Comparison of ENCODE assay signal across 13 cellular contexts in the genomic region with DNA sequence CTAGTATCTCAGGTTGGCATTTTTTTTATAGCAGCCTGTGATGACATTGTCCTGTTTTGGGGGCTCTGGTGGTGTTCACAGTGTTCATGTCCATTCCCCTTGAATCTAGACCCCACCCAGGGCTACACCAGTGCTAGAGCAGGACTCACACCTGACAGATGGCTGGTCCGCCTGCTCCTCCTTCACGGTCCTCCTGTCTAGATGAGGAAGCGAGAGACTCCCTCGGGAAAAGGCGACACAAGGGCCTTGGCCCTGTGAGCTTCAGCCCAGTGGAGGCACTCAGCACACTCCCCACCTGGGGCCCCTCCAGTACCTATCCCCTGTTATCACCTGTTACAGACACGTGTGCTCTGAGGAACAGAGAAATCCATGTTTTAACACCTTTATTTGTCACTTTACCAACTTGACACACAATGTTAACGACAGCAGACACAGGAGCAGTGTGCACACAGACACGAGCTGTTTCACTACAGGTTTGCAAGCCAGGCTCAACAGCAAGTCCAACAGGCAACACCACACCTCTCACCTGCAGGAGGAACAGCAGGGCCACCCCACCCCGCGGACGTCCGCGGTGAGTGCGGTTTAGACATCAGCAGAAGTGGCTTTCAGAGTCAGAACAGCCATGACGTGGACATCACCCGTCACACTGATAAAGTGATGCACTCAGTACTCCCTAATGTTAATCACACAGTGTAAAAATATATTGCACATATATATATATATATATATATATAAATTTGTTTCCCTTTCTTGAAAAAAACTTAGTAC. TPM values are rescaled to one million over a fixed set of nuclear protein-coding genes. Genes with fewer than 3 reads are reported as not detected.
DNase-seq lines count a peak whose midpoint lies in the region; ATAC-seq and TF ChIP-seq lines count a peak whose summit lies in the region.
"Had no signal": no experiment of that assay in that cellular context is flagged by ENCODE, and none has a peak within 500 bp of the region (broad histone marks: within the 10 kb centered on the region; RNA-seq: fewer than 3 reads in every experiment).

No MANE protein-coding gene starts in this region.

- no peaks in the 10 kb centered on the region for H3K4me1 ChIP-seq in SK-N-SH (ENCODE audit: control insufficient read depth in 1 of 2, insufficient read depth in 2 of 2, low read depth in 1 of 2, low read length in 1 of 2)
- no peaks in the 10 kb centered on the region for H3K4me1 ChIP-seq in sigmoid colon

- H3K4me3 Mint-ChIP-seq in glutamatergic neuron (ENCODE audit: unreplicated experiment) = no peak overlapping the region
- H3K4me3 Mint-ChIP-seq: CD4-positive, CD25-positive, alpha-beta regulatory T cell had no signal

- no peak overlapping the region for H3K4me2 ChIP-seq in SK-N-SH

- no peak for TF ChIP-seq POLR2A in sigmoid colon (IDR thresholded peaks at IDR 0.05)

- H3K27me3 ChIP-seq in SK-N-SH (ENCODE audit: insufficient read depth) (no peaks in the 10 kb centered on the region), sigmoid colon (no peaks in the 10 kb centered on the region)

- CTCF ChIA-PET in SK-N-SH (lab: Yijun Ruan, JAX) = no interaction called here

- DNase-seq in SK-N-SH (no peak), NCI-H2171 (lab: John Stamatoyannopoulos, UW) (peak; percentile 37), glutamatergic neuron (peak; percentile 16), sigmoid colon (peak; percentile 42), middle frontal gyrus (ENCODE audit: extremely low spot score, low spot score) (no peak), NCI-H1436 treated with DMSO at 0.1 percent for 48 hours (lab: John Stamatoyannopoulos, UW) (no peak)
- DNase-seq: CD4-positive, CD25-positive, alpha-beta regulatory T cell; GM23248 had no signal

- H3K9me3 ChIP-seq in SK-N-SH (no peaks in the 10 kb centered on the region), sigmoid colon (no peaks in the 10 kb centered on the region)

- TF ChIP-seq EP300 in SK-N-SH (IDR thresholded peaks at IDR 0.05; ENCODE audit: borderline replicate concordance in 1 of 2, low read depth in 1 of 2, low read length in 1 of 2) = no peak
- TF ChIP-seq EP300 in sigmoid colon (IDR thresholded peaks at IDR 0.05) = no peak

- H3K27ac Mint-ChIP-seq in glutamatergic neuron (ENCODE audit: unreplicated experiment) = peak overlapping the region; percentile 44

- H4K20me1 ChIP-seq in SK-N-SH (ENCODE audit: insufficient read depth) = no peaks in the 10 kb centered on the region

- H3K9ac ChIP-seq in SK-N-SH = no peak overlapping the region
- H3K9ac ChIP-seq: GM23248 had no signal

- H3K4me3 ChIP-seq in SK-N-SH (ENCODE audit: low read depth in 2 of 2, low read length in 1 of 2) (no peak overlapping the region), sigmoid colon (no peak overlapping the region)
- H3K4me3 ChIP-seq: GM12878, GM23248 had no signal

- peaks cover 24% of the 10 kb centered on the region for H3K9me3 Mint-ChIP-seq in glutamatergic neuron (ENCODE audit: unreplicated experiment)
- H3K9me3 Mint-ChIP-seq: CD4-positive, CD25-positive, alpha-beta regulatory T cell had no signal

- peaks cover 48% of the 10 kb centered on the region for H3K36me3 Mint-ChIP-seq in glutamatergic neuron (ENCODE audit: unreplicated experiment)

- H3K36me3 ChIP-seq in SK-N-SH (replicated peaks in 1 of 2; ENCODE audit: control insufficient read depth in 1 of 2, insufficient read depth in 2 of 2, low read length in 1 of 2) (peaks cover 10 to 13% of the 10 kb centered on the region in 2 experiments), sigmoid colon (peaks cover 14 to 58% (median 26%) of the 10 kb centered on the region in 4 donors)

- H3K4me1 Mint-ChIP-seq in glutamatergic neuron (ENCODE audit: low read depth, unreplicated experiment) = no peaks in the 10 kb centered on the region
- H3K4me1 Mint-ChIP-seq: CD4-positive, CD25-positive, alpha-beta regulatory T cell had no signal

- WGBS in SK-N-SH (ENCODE audit: low lambda C conversion rate) = 95% methylated on average over 11 of the region's 16 CpGs
- WGBS in sigmoid colon, 2 donors = 95 to 97% methylated on average over 16 of the region's 16 CpGs

- peaks cover 9% of the 10 kb centered on the region for H3K27me3 Mint-ChIP-seq in glutamatergic neuron (ENCODE audit: unreplicated experiment)
- H3K27me3 Mint-ChIP-seq: CD4-positive, CD25-positive, alpha-beta regulatory T cell had no signal

- no peak for TF ChIP-seq RAD21 in SK-N-SH (IDR thresholded peaks at IDR 0.05; ENCODE audit: low read length)

- intact Hi-C loops in sigmoid colon (cut with DNase I) = no loop called here

- H2AFZ ChIP-seq in SK-N-SH (ENCODE audit: low read depth) = no peak overlapping the region
- H2AFZ ChIP-seq: GM23248 had no signal

- H3K79me2 ChIP-seq in SK-N-SH (ENCODE audit: insufficient read depth) = no peaks in the 10 kb centered on the region

- TF ChIP-seq CTCF in SK-N-SH (IDR thresholded peaks at IDR 0.05) (no peak), glutamatergic neuron (IDR thresholded peaks at IDR 0.05; ENCODE audit: partially characterized antibody, unreplicated experiment) (no peak), sigmoid colon (IDR thresholded peaks at IDR 0.05) (no peak)

- ATAC-seq in SK-N-SH treated with all-trans-retinoic acid at 6 μM for 48 hours (no peak), HG03565 (IDR thresholded peaks at IDR 0.05; ENCODE audit: unreplicated experiment) (no peak)
- ATAC-seq: GM12878, HCT116 had no signal

- no peaks in the 10 kb centered on the region for H3K9me2 ChIP-seq in SK-N-SH

- POLR2A ChIA-PET in SK-N-SH (lab: Yijun Ruan, JAX) = no interaction called here

- no peak overlapping the region for H3K27ac ChIP-seq in SK-N-SH (ENCODE audit: low read depth in 2 of 2, low read length in 1 of 2)
- no peak overlapping the region for H3K27ac ChIP-seq in sigmoid colon
- H3K27ac ChIP-seq: 22Rv1, GM23248 had no signal

- no peaks in the 10 kb centered on the region for H3F3A ChIP-seq in SK-N-SH (replicated peaks; ENCODE audit: insufficient read depth)

TF ChIP-seq in SK-N-SH treated with all-trans-retinoic acid at 6 μM for 48 hours, 23 proteins besides CTCF, POLR2A, EP300 and RAD21:
- TF ChIP-seq ZFP30 (CRISPR knock-in tag; IDR thresholded peaks at IDR 0.05) (peak; percentile 82), ZNF8 (CRISPR knock-in tag; IDR thresholded peaks at IDR 0.05) (no peak)

TF ChIP-seq in SK-N-SH, 30 proteins besides CTCF, POLR2A, EP300 and RAD21:
- TF ChIP-seq MXI1 (IDR thresholded peaks at IDR 0.05; ENCODE audit: low read depth, low read length) = no peak
- TF ChIP-seq, protein P1, sequence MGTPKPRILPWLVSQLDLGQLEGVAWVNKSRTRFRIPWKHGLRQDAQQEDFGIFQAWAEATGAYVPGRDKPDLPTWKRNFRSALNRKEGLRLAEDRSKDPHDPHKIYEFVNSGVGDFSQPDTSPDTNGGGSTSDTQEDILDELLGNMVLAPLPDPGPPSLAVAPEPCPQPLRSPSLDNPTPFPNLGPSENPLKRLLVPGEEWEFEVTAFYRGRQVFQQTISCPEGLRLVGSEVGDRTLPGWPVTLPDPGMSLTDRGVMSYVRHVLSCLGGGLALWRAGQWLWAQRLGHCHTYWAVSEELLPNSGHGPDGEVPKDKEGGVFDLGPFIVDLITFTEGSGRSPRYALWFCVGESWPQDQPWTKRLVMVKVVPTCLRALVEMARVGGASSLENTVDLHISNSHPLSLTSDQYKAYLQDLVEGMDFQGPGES (IDR thresholded peaks at IDR 0.05; ENCODE audit: low read depth, low read length) = no peak
- TF ChIP-seq FOXM1 (IDR thresholded peaks at IDR 0.05; ENCODE audit: low read depth) = no peak
- TF ChIP-seq, protein P2, sequence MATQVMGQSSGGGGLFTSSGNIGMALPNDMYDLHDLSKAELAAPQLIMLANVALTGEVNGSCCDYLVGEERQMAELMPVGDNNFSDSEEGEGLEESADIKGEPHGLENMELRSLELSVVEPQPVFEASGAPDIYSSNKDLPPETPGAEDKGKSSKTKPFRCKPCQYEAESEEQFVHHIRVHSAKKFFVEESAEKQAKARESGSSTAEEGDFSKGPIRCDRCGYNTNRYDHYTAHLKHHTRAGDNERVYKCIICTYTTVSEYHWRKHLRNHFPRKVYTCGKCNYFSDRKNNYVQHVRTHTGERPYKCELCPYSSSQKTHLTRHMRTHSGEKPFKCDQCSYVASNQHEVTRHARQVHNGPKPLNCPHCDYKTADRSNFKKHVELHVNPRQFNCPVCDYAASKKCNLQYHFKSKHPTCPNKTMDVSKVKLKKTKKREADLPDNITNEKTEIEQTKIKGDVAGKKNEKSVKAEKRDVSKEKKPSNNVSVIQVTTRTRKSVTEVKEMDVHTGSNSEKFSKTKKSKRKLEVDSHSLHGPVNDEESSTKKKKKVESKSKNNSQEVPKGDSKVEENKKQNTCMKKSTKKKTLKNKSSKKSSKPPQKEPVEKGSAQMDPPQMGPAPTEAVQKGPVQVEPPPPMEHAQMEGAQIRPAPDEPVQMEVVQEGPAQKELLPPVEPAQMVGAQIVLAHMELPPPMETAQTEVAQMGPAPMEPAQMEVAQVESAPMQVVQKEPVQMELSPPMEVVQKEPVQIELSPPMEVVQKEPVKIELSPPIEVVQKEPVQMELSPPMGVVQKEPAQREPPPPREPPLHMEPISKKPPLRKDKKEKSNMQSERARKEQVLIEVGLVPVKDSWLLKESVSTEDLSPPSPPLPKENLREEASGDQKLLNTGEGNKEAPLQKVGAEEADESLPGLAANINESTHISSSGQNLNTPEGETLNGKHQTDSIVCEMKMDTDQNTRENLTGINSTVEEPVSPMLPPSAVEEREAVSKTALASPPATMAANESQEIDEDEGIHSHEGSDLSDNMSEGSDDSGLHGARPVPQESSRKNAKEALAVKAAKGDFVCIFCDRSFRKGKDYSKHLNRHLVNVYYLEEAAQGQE (IDR thresholded peaks at IDR 0.05; ENCODE audit: low read depth, low read length) = no peak
- no peak for TF ChIP-seq RCOR1 (IDR thresholded peaks at IDR 0.05; ENCODE audit: low read length)
- no peak for TF ChIP-seq JUND (IDR thresholded peaks at IDR 0.05)
- TF ChIP-seq CHD2 (IDR thresholded peaks at IDR 0.05; ENCODE audit: low read length, partially characterized antibody) = no peak
- no peak for TF ChIP-seq TAF1 (IDR thresholded peaks at IDR 0.05; ENCODE audit: borderline replicate concordance, low read depth, low read length)
- TF ChIP-seq NRF1 (IDR thresholded peaks at IDR 0.05; ENCODE audit: low read depth, low read length) = no peak

RNA-seq across cellular contexts. Expression of a gene that starts 33.5 kb away (rescaled TPM):
- 0.05 and 0.10 TPM in 2 replicates for polyA plus RNA-seq in SK-N-SH (2012; rRNA removed)
- 0.04 and 0.05 TPM in 2 replicates for polyA plus RNA-seq in SK-N-SH (2012; cell fraction: cytosol; rRNA removed)
- polyA plus RNA-seq in SK-N-SH (2012; cell fraction: nucleus; rRNA removed) = 0.11 and 0.33 TPM in 2 replicates
- total RNA-seq in glutamatergic neuron (ENCODE audit: unreplicated experiment) = 44.5 TPM
- total RNA-seq in sigmoid colon = 10 to 100 TPM in 1 of 4 donors, 1 to 10 TPM in 3; 7.1 to 15.5 (median 7.6) TPM
- 1 to 10 TPM in 2 of 3 donors, under 1 TPM in 1; 0.60 to 3.2 (median 2.6) TPM for polyA plus RNA-seq in sigmoid colon
- total RNA-seq: GM23248 had no signal
- polyA plus RNA-seq: GM23248 had no signal

RNA-seq across cellular contexts. Expression of a gene that starts 47.5 kb away (rescaled TPM):
- polyA plus RNA-seq in SK-N-SH (2012; rRNA removed) = 3.3 and 4.4 TPM in 2 replicates
- polyA plus RNA-seq in SK-N-SH (2012; cell fraction: cytosol; rRNA removed) = 2.3 and 3.0 TPM in 2 replicates
- polyA plus RNA-seq in SK-N-SH (2012; cell fraction: nucleus; rRNA removed) = 8.9 and 13.3 TPM in 2 replicates
- 43.9 TPM for total RNA-seq in glutamatergic neuron (ENCODE audit: unreplicated experiment)
- total RNA-seq in sigmoid colon = 1 to 10 TPM in 2 of 4 donors, under 1 TPM in 2; 0.36 to 5.0 (median 1.4) TPM
- 1 to 10 TPM in 2 of 3 donors, under 1 TPM in 1; 0.60 to 7.1 (median 1.6) TPM for polyA plus RNA-seq in sigmoid colon

Comparison
In these comparisons a context has a peak if more than half of its experiments do, and no peak if none do; other contexts are left out.
1. DNase-seq: peak in NCI-H2171 (single experiment), glutamatergic neuron (single experiment) and sigmoid colon (single experiment); none in SK-N-SH (single experiment), middle frontal gyrus (single experiment) and NCI-H1436 treated with DMSO at 0.1 percent for 48 hours (single experiment).